In genomic region chr22:33329398-33329797, GRCh38 we compare ENCODE assay signal across 15 cellular contexts.
"Had no signal": no experiment of that assay in that cellular context is flagged by ENCODE, and none has a peak within 500 bp of the region (broad histone marks: within the 10 kb centered on the region; RNA-seq: fewer than 3 reads in every experiment).

No MANE protein-coding gene starts in this region.

- H3K9me3 ChIP-seq: breast epithelium, psoas muscle, suprapubic skin had no signal

- H3K4me1 ChIP-seq: breast epithelium, psoas muscle, suprapubic skin had no signal

- H3K27ac ChIP-seq: breast epithelium, psoas muscle, suprapubic skin had no signal

- H3K27me3 Mint-ChIP-seq: activated CD4-positive, alpha-beta memory T cell treated with anti-CD3 and anti-CD28 coated beads, Interleukin-2, amount 10 ng/mL, durations not matched to agents 7 days and 5 days; activated naive CD8-positive, alpha-beta T cell had no signal

- H3K36me3 ChIP-seq: breast epithelium had no signal

- H3K27me3 ChIP-seq: breast epithelium, suprapubic skin had no signal

- H3K4me3 Mint-ChIP-seq: activated CD4-positive, alpha-beta memory T cell treated with anti-CD3 and anti-CD28 coated beads, Interleukin-2, amount 10 ng/mL, durations not matched to agents 7 days and 5 days; activated naive CD8-positive, alpha-beta T cell; endodermal cell; natural killer cell; T-cell had no signal

- DNase-seq: activated CD4-positive, alpha-beta memory T cell treated with anti-CD3 and anti-CD28 coated beads, Interleukin-2, amount 10 ng/mL, durations not matched to agents 7 days and 5 days; activated gamma-delta T cell; activated T-cell treated with anti-CD3 and anti-CD28 coated beads, Interleukin-2, amount 50 U/mL, for 48 hours; endodermal cell; midbrain; natural killer cell; nucleus accumbens; psoas muscle; stimulated activated CD4-positive, alpha-beta T cell treated with anti-CD3 and anti-CD28 coated beads, Interleukin-12 subunit alpha, Interleukin-12 subunit beta, amount 100 ng/mL, for 4 hours; stimulated activated naive CD4-positive, alpha-beta T cell treated with Interleukin-2 at 50 U/mL for 16 hours; T-cell had no signal

- H3K27ac Mint-ChIP-seq: activated CD4-positive, alpha-beta memory T cell treated with anti-CD3 and anti-CD28 coated beads, Interleukin-2, amount 10 ng/mL, durations not matched to agents 7 days and 5 days; activated naive CD8-positive, alpha-beta T cell; endodermal cell; natural killer cell; T-cell had no signal

- H3K9me3 Mint-ChIP-seq: endodermal cell, natural killer cell, T-cell had no signal

- H3K4me3 ChIP-seq: breast epithelium, psoas muscle, suprapubic skin had no signal

- H3K4me1 Mint-ChIP-seq: activated CD4-positive, alpha-beta memory T cell treated with anti-CD3 and anti-CD28 coated beads, Interleukin-2, amount 10 ng/mL, durations not matched to agents 7 days and 5 days; endodermal cell; natural killer cell; T-cell had no signal

- H3K36me3 Mint-ChIP-seq: activated naive CD8-positive, alpha-beta T cell; natural killer cell; T-cell had no signal

- ATAC-seq: natural killer cell, psoas muscle, sciatic nerve, T-cell had no signal
